17 cellular contexts compared by ENCODE assay signal in genomic region chr6:165647041-165647440, GRCh38. TPM values are rescaled to one million over a fixed set of nuclear protein-coding genes. Genes with fewer than 3 reads are reported as not detected.
"Had no signal": no experiment of that assay in that cellular context is flagged by ENCODE, and none has a peak within 500 bp of the region (broad histone marks: within the 10 kb centered on the region; RNA-seq: fewer than 3 reads in every experiment).

No MANE protein-coding gene starts in this region.

- H3K4me1 ChIP-seq: lower lobe of right lung, right lobe of liver, tibial nerve had no signal

- H3K9me3 ChIP-seq: lower lobe of right lung, right lobe of liver, tibial nerve had no signal

- H3K9me3 Mint-ChIP-seq: activated T-helper 1 cell treated with anti-CD3 and anti-CD28 coated beads, Interleukin-12 subunit alpha, Interleukin-12 subunit beta, Interleukin-2, Interleukin-4 antibody, amounts not matched to agents 30 ng/mL and 10 ng/mL and 1 ng/mL, durations not matched to agents 14 hours and 24 hours and 36 hours had no signal

- DNase-seq: activated CD4-positive, alpha-beta T cell treated with anti-CD3 and anti-CD28 coated beads for 4 hours; activated CD8-positive, alpha-beta memory T cell treated with anti-CD3 and anti-CD28 coated beads, Interleukin-2, amount 50 U/mL, for 48 hours; activated CD8-positive, alpha-beta T cell treated with anti-CD3 and anti-CD28 coated beads, Interleukin-2, amount 10 ng/mL, durations not matched to agents 7 days and 5 days; activated naive CD4-positive, alpha-beta T cell; central memory CD4-positive, alpha-beta T cell; cortex of kidney; effector CD8-positive, alpha-beta T cell; lower lobe of right lung; midbrain; posterior cingulate gyrus; right lobe of liver; stimulated activated CD4-positive, alpha-beta T cell treated with anti-CD3 and anti-CD28 coated beads, Interleukin-1b, Interleukin-23, amount 100 ng/mL, for 48 hours; WERI-Rb-1 had no signal

- H3K27me3 Mint-ChIP-seq: stimulated activated memory B cell treated with anti-CD40 and anti-IgM and Interleukin-4, amounts not matched to agents 10 μg/mL and 1 μg/mL and 100 μg/mL, for 72 hours had no signal

- H3K36me3 ChIP-seq: lower lobe of right lung, right lobe of liver, tibial nerve, WERI-Rb-1 had no signal

- H3K36me3 Mint-ChIP-seq: stimulated activated memory B cell treated with anti-CD40 and anti-IgM and Interleukin-4, amounts not matched to agents 10 μg/mL and 1 μg/mL and 100 μg/mL, for 72 hours had no signal

- H3K27ac Mint-ChIP-seq: activated CD8-positive, alpha-beta T cell treated with anti-CD3 and anti-CD28 coated beads, Interleukin-2, amount 10 ng/mL, durations not matched to agents 7 days and 5 days; activated T-helper 1 cell treated with anti-CD3 and anti-CD28 coated beads, Interleukin-12 subunit alpha, Interleukin-12 subunit beta, Interleukin-2, Interleukin-4 antibody, amounts not matched to agents 30 ng/mL and 10 ng/mL and 1 ng/mL, durations not matched to agents 14 hours and 24 hours and 36 hours; stimulated activated memory B cell treated with anti-CD40 and anti-IgM and Interleukin-4, amounts not matched to agents 10 μg/mL and 1 μg/mL and 100 μg/mL, for 72 hours had no signal

- H3K4me3 ChIP-seq: lower lobe of right lung, right lobe of liver, tibial nerve had no signal

- H3K4me1 Mint-ChIP-seq: stimulated activated memory B cell treated with anti-CD40 and anti-IgM and Interleukin-4, amounts not matched to agents 10 μg/mL and 1 μg/mL and 100 μg/mL, for 72 hours had no signal

- H3K27ac ChIP-seq: epithelial cell of prostate, lower lobe of right lung, right lobe of liver, tibial nerve, WERI-Rb-1 had no signal

- H3K27me3 ChIP-seq: right lobe of liver had no signal

- H3K4me3 Mint-ChIP-seq: activated CD8-positive, alpha-beta T cell treated with anti-CD3 and anti-CD28 coated beads, Interleukin-2, amount 10 ng/mL, durations not matched to agents 7 days and 5 days; activated T-helper 1 cell treated with anti-CD3 and anti-CD28 coated beads, Interleukin-12 subunit alpha, Interleukin-12 subunit beta, Interleukin-2, Interleukin-4 antibody, amounts not matched to agents 30 ng/mL and 10 ng/mL and 1 ng/mL, durations not matched to agents 14 hours and 24 hours and 36 hours; stimulated activated memory B cell treated with anti-CD40 and anti-IgM and Interleukin-4, amounts not matched to agents 10 μg/mL and 1 μg/mL and 100 μg/mL, for 72 hours had no signal

RNA-seq across cellular contexts. Expression of gene PDE10A, which starts 16.0 kb away (rescaled TPM):
- total RNA-seq: activated CD8-positive, alpha-beta T cell treated with anti-CD3 and anti-CD28 coated beads, Interleukin-2, amount 10 ng/mL, durations not matched to agents 7 days and 5 days; activated T-helper 1 cell treated with anti-CD3 and anti-CD28 coated beads, Interleukin-12 subunit alpha, Interleukin-12 subunit beta, Interleukin-2, Interleukin-4 antibody, amounts not matched to agents 30 ng/mL and 10 ng/mL and 1 ng/mL, durations not matched to agents 14 hours and 24 hours and 36 hours had no signal
